Comparison of ENCODE assay signal across 8 cellular contexts in the genomic region with DNA sequence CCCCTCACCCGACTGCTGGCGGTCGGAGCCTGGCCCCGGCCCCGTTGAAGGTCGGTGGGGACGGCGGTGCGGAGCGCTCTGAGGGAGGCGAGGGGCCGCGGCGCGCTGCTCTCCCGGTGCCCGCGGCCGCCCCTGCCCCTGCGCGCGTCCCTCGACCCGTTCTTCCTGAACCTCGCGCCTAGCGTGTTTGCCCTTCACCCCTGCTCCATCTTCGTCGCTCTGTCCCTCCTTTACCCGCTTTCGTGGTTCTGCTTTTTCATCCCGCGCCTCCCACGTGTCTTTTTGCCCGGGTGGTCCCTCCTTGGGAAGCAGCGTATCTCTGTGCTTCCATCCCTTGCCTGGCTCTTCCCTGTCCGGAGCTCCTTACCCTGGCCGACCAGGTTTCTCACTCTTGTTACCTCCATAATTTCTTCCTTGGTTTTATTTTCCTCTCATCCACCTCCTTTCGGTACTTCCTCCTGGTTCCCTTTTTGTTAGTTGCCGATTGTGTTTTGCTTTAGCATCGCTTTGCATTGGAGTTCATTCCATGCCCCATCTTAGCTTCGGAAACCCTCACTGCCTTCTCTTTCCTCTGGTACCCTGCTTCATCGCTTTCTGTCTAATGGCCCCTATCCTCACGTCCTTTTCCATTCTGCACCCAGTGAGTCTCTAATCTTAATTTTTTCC. TPM values are rescaled to one million over a fixed set of nuclear protein-coding genes. Genes with fewer than 3 reads are reported as not detected.
DNase-seq lines count a peak whose midpoint lies in the region; ATAC-seq, FAIRE-seq and TF ChIP-seq lines count a peak whose summit lies in the region.

No MANE protein-coding gene starts in this region.

- H3K27ac ChIP-seq in SJCRH30 (peak overlapping the region; percentile 68), colonic mucosa (peak overlapping the region; percentile 87), right lobe of liver (peak overlapping the region; percentile 39 to 74 (median 57)), temporal lobe (ENCODE audit: low read depth, low read length) (peak overlapping the region; percentile 70)

- H3K4me1 ChIP-seq in SJCRH30 (peaks cover 11% of the 10 kb centered on the region), colonic mucosa (peaks cover 3% of the 10 kb centered on the region), right lobe of liver (peaks cover 0 to 11% (median 2%) of the 10 kb centered on the region in 4 donors)

- peak; percentile 65 for FAIRE-seq in GM19239 (lab: Jason Lieb, UNC)

- DNase-seq in DMS53 (lab: John Stamatoyannopoulos, UW) (peak; percentile 72), GM19239 (ENCODE audit: insufficient read length, low spot score) (no peak), SJCRH30 (peak; percentile 68 to 75), colonic mucosa (peak; percentile 42), right lobe of liver (peak in 1 of 3 donors; percentile 46), GM19240 (ENCODE audit: insufficient read length, low spot score) (no peak)

- no peaks in the 10 kb centered on the region for H3K9me3 ChIP-seq in SJCRH30 (replicated peaks)
- no peaks in the 10 kb centered on the region for H3K9me3 ChIP-seq in colonic mucosa
- H3K9me3 ChIP-seq in right lobe of liver: no peaks in the 10 kb centered on the region

- H3K4me3 ChIP-seq in SJCRH30 (peak overlapping the region; percentile 93), colonic mucosa (peak overlapping the region; percentile 87), right lobe of liver (peak overlapping the region; percentile 89 to 93 (median 91))

- H3K27me3 ChIP-seq in SJCRH30 (no peaks in the 10 kb centered on the region), colonic mucosa (no peaks in the 10 kb centered on the region), right lobe of liver (no peaks in the 10 kb centered on the region)

- H3K9ac ChIP-seq in colonic mucosa (ENCODE audit: low read depth in 2 of 2, low read length in 2 of 2): peak overlapping the region; percentile 95 to 97

- no peak for TF ChIP-seq CTCF in colonic mucosa (IDR thresholded peaks at IDR 0.05)
- no peak for TF ChIP-seq CTCF in right lobe of liver (IDR thresholded peaks at IDR 0.05)

- ATAC-seq in HG03378 (IDR thresholded peaks at IDR 0.05; ENCODE audit: unreplicated experiment): peak; percentile 3
- peak; percentile 33 to 52 (median 47) for ATAC-seq in right lobe of liver

- intact Hi-C loops in colonic mucosa (cut with DNase I) (loop anchor here (10.0 kb wide), 1 partner anchor 261 kb away; no protein-coding TSS in a partner anchor), right lobe of liver (cut with DNase I) (no loop called here)

- peaks cover 10% of the 10 kb centered on the region for H3K36me3 ChIP-seq in SJCRH30
- no peaks in the 10 kb centered on the region for H3K36me3 ChIP-seq in colonic mucosa
- H3K36me3 ChIP-seq in right lobe of liver: no peaks in the 10 kb centered on the region

- no peak for TF ChIP-seq POLR2A in right lobe of liver (IDR thresholded peaks at IDR 0.05)

- 2% methylated on average over 26 of the region's 44 CpGs for WGBS in right lobe of liver (ENCODE audit: insufficient coverage, low coverage, low lambda C conversion rate, missing lambda C conversion rate)

RNA-seq across cellular contexts. Expression of gene FAM135A, which starts 0.7 kb away (rescaled TPM):
- total RNA-seq in SJCRH30 (2014; rRNA removed; shearing (Covaris generic)): 46.5 and 53.7 TPM in 2 replicates
- total RNA-seq in colonic mucosa (10 to 100 TPM; 36.4 to 54.8 TPM), right lobe of liver (10 to 100 TPM in 2 of 6 experiments, 1 to 10 TPM in 4; 3.9 to 17.0 (median 8.0) TPM), temporal lobe (89.0 TPM)

Comparison
In these comparisons a context has a peak if more than half of its experiments do, and no peak if none do; other contexts are left out.
1. DNase-seq: peak in DMS53 (single experiment), SJCRH30 (2 of 2) and colonic mucosa (single experiment); none in GM19239 (single experiment) and GM19240 (single experiment).
2. Peak in every context shown above with its lines, with median percentiles within 50 percentile points of each other: H3K27ac ChIP-seq and H3K4me3 ChIP-seq.